In genomic region chr6:12181481-12181880, GRCh38 we compare ENCODE assay signal across 32 cellular contexts.
"Had no signal": no experiment of that assay in that cellular context is flagged by ENCODE, and none has a peak within 500 bp of the region (broad histone marks: within the 10 kb centered on the region; RNA-seq: fewer than 3 reads in every experiment).

No MANE protein-coding gene starts in this region.

- DNase-seq: activated effector memory CD4-positive, alpha-beta T cell treated with anti-CD3 and anti-CD28 coated beads, Interleukin-2, amount 50 U/mL, for 16 hours; activated effector memory CD4-positive, alpha-beta T cell treated with Interleukin-2 at 50 U/mL for 16 hours; activated gamma-delta T cell; activated gamma-delta T cell treated with Interleukin-2 at 50 U/mL for 16 hours; activated naive CD4-positive, alpha-beta T cell; activated naive CD4-positive, alpha-beta T cell treated with anti-CD3 and anti-CD28 coated beads for 36 hours; activated naive CD4-positive, alpha-beta T cell treated with anti-CD3 and anti-CD28 coated beads, Interleukin-2, amount 10 ng/mL, durations not matched to agents 7 days and 5 days; activated naive CD4-positive, alpha-beta T cell treated with anti-CD3 and anti-CD28 coated beads, Interleukin-2, amount 50 U/mL, for 16 hours; activated naive CD4-positive, alpha-beta T cell treated with Interleukin-2 at 50 U/mL for 16 hours; activated naive CD8-positive, alpha-beta T cell treated with anti-CD3 and anti-CD28 coated beads for 36 hours; activated naive CD8-positive, alpha-beta T cell treated with anti-CD3 and anti-CD28 coated beads, Interleukin-2, amount 10 ng/mL, durations not matched to agents 7 days and 5 days; activated naive CD8-positive, alpha-beta T cell treated with anti-CD3 and anti-CD28 coated beads, Interleukin-2, amount 50 U/mL, for 24 hours; activated T-cell treated with anti-CD3 and anti-CD28 coated beads, Interleukin-2, amount 50 U/mL, for 1 hour; activated T-cell treated with anti-CD3 and anti-CD28 coated beads, Interleukin-2, amount 50 U/mL, for 24 hours; activated T-cell treated with anti-CD3 and anti-CD28 coated beads, Interleukin-2, amount 50 U/mL, for 4 hours; activated T-cell treated with anti-CD3 and anti-CD28 coated beads, Interleukin-2, amount 50 U/mL, for 48 hours; activated T-cell treated with anti-CD3 and anti-CD28 coated beads, Interleukin-2, amount 50 U/mL, for 72 hours; adrenal gland; amniotic stem cell; amygdala; anterior cingulate cortex; aorta; body of pancreas; brain microvascular endothelial cell; caudate nucleus; central memory CD4-positive, alpha-beta T cell; cerebellar nuclear complex had no signal

- H3K27ac ChIP-seq: adrenal gland, ascending aorta, body of pancreas, brain microvascular endothelial cell, breast epithelium, cardiac muscle cell had no signal

- ATAC-seq: activated naive CD4-positive, alpha-beta T cell treated with anti-CD3 and anti-CD28 coated beads, Interleukin-2, amount 50 U/mL, for 72 hours; activated naive CD8-positive, alpha-beta T cell treated with anti-CD3 and anti-CD28 coated beads, Interleukin-2, amount 50 U/mL, for 24 hours; activated T-cell treated with anti-CD3 and anti-CD28 coated beads, Interleukin-2, amount 50 U/mL, for 4 hours; activated T-cell treated with anti-CD3 and anti-CD28 coated beads, Interleukin-2, amount 50 U/mL, for 72 hours; activated T-helper 17 cell treated with anti-CD3 and anti-CD28 coated beads, Interleukin-2, amount 50 U/mL, for 72 hours; body of pancreas had no signal

- H3K27me3 ChIP-seq: adrenal gland, ascending aorta, body of pancreas, brain microvascular endothelial cell, breast epithelium, cardiac muscle cell had no signal

- H3K4me1 ChIP-seq: adrenal gland, ascending aorta, body of pancreas, breast epithelium had no signal

- H3K36me3 ChIP-seq: adrenal gland, ascending aorta, brain microvascular endothelial cell, breast epithelium, cardiac muscle cell had no signal

- H3K4me3 ChIP-seq: adrenal gland, ascending aorta, body of pancreas, breast epithelium, cardiac muscle cell had no signal

- H3K9me3 ChIP-seq: adrenal gland, ascending aorta, body of pancreas, breast epithelium had no signal
